Comparison of ENCODE assay signal across 29 cellular contexts in genomic region chr3:50464578-50464977, GRCh38. TPM values are rescaled to one million over a fixed set of nuclear protein-coding genes. Genes with fewer than 3 reads are reported as not detected.
DNase-seq lines count a peak whose midpoint lies in the region; ATAC-seq and TF ChIP-seq lines count a peak whose summit lies in the region.
"Had no signal": no experiment of that assay in that cellular context is flagged by ENCODE, and none has a peak within 500 bp of the region (broad histone marks: within the 10 kb centered on the region; RNA-seq: fewer than 3 reads in every experiment).

No MANE protein-coding gene starts in this region.

- H3K4me3 ChIP-seq in left lung, result no peak overlapping the region
- H3K4me3 ChIP-seq: ascending aorta, colonic mucosa, GM12878, K562, PC-9, smooth muscle cell, thoracic aorta had no signal

- H3K27ac ChIP-seq in left lung, result no peak overlapping the region
- H3K27ac ChIP-seq: ascending aorta, colonic mucosa, epithelial cell of prostate, PC-9, thoracic aorta had no signal

- no peak for TF ChIP-seq CTCF in left lung (IDR thresholded peaks at IDR 0.05)

- ATAC-seq in left lung (peak; percentile 12), GM21529 (IDR thresholded peaks at IDR 0.05; ENCODE audit: unreplicated experiment) (no peak), HG03521 (IDR thresholded peaks at IDR 0.05; ENCODE audit: unreplicated experiment) (no peak)
- ATAC-seq: activated CD8-positive, alpha-beta memory T cell treated with anti-CD3 and anti-CD28 coated beads, Interleukin-2, amount 10 ng/mL, durations not matched to agents 7 days and 5 days; GM12878; K562; left colon; right cardiac atrium; Right ventricle myocardium inferior had no signal

- intact Hi-C loops in left lung (cut with DNase I), result no loop called here

- no peaks in the 10 kb centered on the region for H3K36me3 ChIP-seq in left lung
- H3K36me3 ChIP-seq: ascending aorta, colonic mucosa, thoracic aorta had no signal

- no peaks in the 10 kb centered on the region for H3K27me3 ChIP-seq in left lung
- H3K27me3 ChIP-seq: ascending aorta, colonic mucosa had no signal

- no peaks in the 10 kb centered on the region for H3K9me3 ChIP-seq in left lung
- H3K9me3 ChIP-seq: ascending aorta, colonic mucosa, SK-N-SH, thoracic aorta had no signal

- H3K4me1 ChIP-seq in left lung, result no peaks in the 10 kb centered on the region
- H3K4me1 ChIP-seq: ascending aorta, colonic mucosa had no signal

- DNase-seq in NCI-H524 treated with DMSO at 0.1 percent for 48 hours (lab: John Stamatoyannopoulos, UW), result peak; percentile 49
- DNase-seq in NCI-H524 (lab: John Stamatoyannopoulos, UW), result no peak
- peak; percentile 48 to 72 for DNase-seq in NCI-H526 (lab: John Stamatoyannopoulos, UW)
- no peak for DNase-seq in left lung
- DNase-seq in 8988T, result no peak
- DNase-seq: ACHN; activated CD4-positive, alpha-beta T cell treated with anti-CD3 and anti-CD28 coated beads, Interleukin-2, amount 50 U/mL, for 4 hours; activated CD8-positive, alpha-beta memory T cell treated with anti-CD3 and anti-CD28 coated beads, Interleukin-2, amount 10 ng/mL, durations not matched to agents 7 days and 5 days; activated T-cell treated with anti-CD3 and anti-CD28 coated beads, Interleukin-2, amount 50 U/mL, for 48 hours; CD8-positive, alpha-beta memory T cell; colonic mucosa; effector CD4-positive, alpha-beta T cell; hippocampal formation; left colon; NCI-H146; NCI-H446; PC-9; right cardiac atrium; SK-N-SH had no signal

RNA-seq across cellular contexts. Expression of gene CACNA2D2, which starts 38.9 kb away (rescaled TPM):
- 10 to 100 TPM; 51.4 to 86.6 TPM for total RNA-seq in left lung
- total RNA-seq: MCF 10A, PC-9 had no signal

Comparison
In these comparisons a context has a peak if more than half of its experiments do, and no peak if none do; other contexts are left out.
1. DNase-seq: peak in NCI-H524 treated with DMSO at 0.1 percent for 48 hours (single experiment) and NCI-H526 (2 of 2); none in NCI-H524 (0 of 2), left lung (0 of 2) and 8988T (single experiment).